19 cellular contexts compared by ENCODE assay signal in the genomic region with DNA sequence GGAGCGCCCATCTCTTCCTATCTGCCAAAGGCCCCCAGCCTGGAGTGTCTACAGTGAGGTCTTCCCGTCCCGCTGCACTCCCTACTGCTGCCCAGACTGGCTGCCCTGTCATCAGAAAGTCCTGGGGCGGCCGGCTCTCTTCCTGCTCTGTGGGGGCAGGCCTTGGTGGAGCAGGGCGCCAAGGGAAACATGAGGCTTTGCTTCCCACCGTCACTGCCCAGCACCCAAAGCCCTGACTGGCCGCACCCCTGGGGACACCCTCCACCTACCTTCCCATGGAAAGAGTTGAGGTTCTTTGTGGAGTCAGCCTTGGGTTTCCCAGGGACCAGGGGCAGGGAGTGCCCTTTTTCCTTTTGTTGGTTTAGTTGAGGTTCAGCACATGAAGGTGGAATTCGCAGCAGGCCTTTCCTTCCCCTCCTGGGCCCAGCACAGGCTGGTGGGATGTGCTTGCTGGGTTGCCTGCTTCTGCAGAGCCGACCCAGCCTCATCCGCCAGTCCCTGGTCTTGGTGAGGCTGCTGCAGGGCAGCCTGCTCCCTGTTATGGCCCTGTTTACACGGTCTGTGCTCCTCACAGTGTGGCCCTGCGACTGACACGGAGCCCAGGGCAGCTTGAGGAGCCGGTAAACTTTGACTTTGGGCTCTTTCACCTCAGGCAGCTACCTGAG. TPM values are rescaled to one million over a fixed set of nuclear protein-coding genes. Genes with fewer than 3 reads are reported as not detected.
DNase-seq lines count a peak whose midpoint lies in the region; ATAC-seq, FAIRE-seq and TF ChIP-seq lines count a peak whose summit lies in the region.
"Had no signal": no experiment of that assay in that cellular context is flagged by ENCODE, and none has a peak within 500 bp of the region (broad histone marks: within the 10 kb centered on the region; RNA-seq: fewer than 3 reads in every experiment).

No MANE protein-coding gene starts in this region.

- H4K20me1 ChIP-seq in IMR-90 (ENCODE audit: insufficient read depth, low read length) (no peaks in the 10 kb centered on the region), K562 (replicated peaks; ENCODE audit: control insufficient read depth, insufficient read depth, low read length) (no peaks in the 10 kb centered on the region), smooth muscle cell (ENCODE audit: low read depth) (no peaks in the 10 kb centered on the region)

- no peak overlapping the region for H4K5ac ChIP-seq in IMR-90 (ENCODE audit: low read depth, low read length)

- peaks cover 29% of the 10 kb centered on the region for H3K9me1 ChIP-seq in IMR-90 (ENCODE audit: insufficient read depth, low read length)
- H3K9me1 ChIP-seq in K562 (ENCODE audit: control insufficient read depth, insufficient read depth, low read length): no peaks in the 10 kb centered on the region

- H3K4me2 ChIP-seq in IMR-90 (ENCODE audit: low read depth, low read length) (no peak overlapping the region), K562 (ENCODE audit: insufficient read depth, low read length) (no peak overlapping the region), smooth muscle cell (peak overlapping the region; percentile 34)
- H3K4me2 ChIP-seq: A549 had no signal

- no peak for ATAC-seq in IMR-90 (ENCODE audit: low read depth)
- ATAC-seq in K562: peak; percentile 13; the same call in 2 of the 3 replicates
- ATAC-seq in HG02678 (IDR thresholded peaks at IDR 0.05; ENCODE audit: unreplicated experiment): no peak
- ATAC-seq: A549 had no signal

- intact Hi-C loops in IMR-90 (cut with micrococcal nuclease): no loop called here
- intact Hi-C loops in K562 (cut with micrococcal nuclease): no loop called here
- intact Hi-C loops in Caco-2 (cut with micrococcal nuclease; ENCODE audit: unreplicated experiment): loop anchor here (5.0 kb wide), 2 partner anchors 49 to 179 kb away; no protein-coding TSS in a partner anchor

- H3K27me3 ChIP-seq in IMR-90 (ENCODE audit: control insufficient read depth, insufficient read depth, low read length) (no peaks in the 10 kb centered on the region), K562 (ENCODE audit: control insufficient read depth in 2 of 2, insufficient read depth in 2 of 2, low read length in 2 of 2) (no peaks in the 10 kb centered on the region), smooth muscle cell (ENCODE audit: low read depth) (no peaks in the 10 kb centered on the region), Caco-2 (replicated peaks; ENCODE audit: control insufficient read depth, insufficient read depth, low read length) (no peaks in the 10 kb centered on the region)
- H3K27me3 ChIP-seq: BE2C had no signal

- H4K8ac ChIP-seq in IMR-90 (ENCODE audit: low read depth in 2 of 2, low read length in 2 of 2): peak overlapping the region; percentile 25 to 34; a peak in 2 of 4 replicates

- WGBS in IMR-90 (ENCODE audit: extremely low coverage in 2 of 2, insufficient read length in 1 of 2), 2 experiments: 94% methylated on average over 3 of the region's 15 CpGs; no CpG with 5 or more reads in 1 of the 2 experiments
- WGBS in K562 (ENCODE audit: insufficient coverage, low coverage, missing lambda C conversion rate): 53% methylated on average over 9 of the region's 15 CpGs
- WGBS in mesodermal cell (ENCODE audit: insufficient coverage in 2 of 2), 2 experiments: 91 to 93% methylated on average over 14 of the region's 15 CpGs
- 88% methylated on average over 15 of the region's 15 CpGs for WGBS in smooth muscle cell (ENCODE audit: low lambda C conversion rate)

- peak overlapping the region; percentile 67 for H3K14ac ChIP-seq in IMR-90 (replicated peaks; ENCODE audit: low read depth, low read length)

- H3K79me2 ChIP-seq in K562 (ENCODE audit: control insufficient read depth, insufficient read depth, low read length) (0 out of 3 replicates have a peak, but pooled peaks cover 3% of the 10 kb centered on the region), smooth muscle cell (ENCODE audit: low read depth) (no peaks in the 10 kb centered on the region)

- no peak overlapping the region for H3K27ac Mint-ChIP-seq in Caco-2 (ENCODE audit: unreplicated experiment)

- peak overlapping the region; percentile 81 for H3K4ac ChIP-seq in IMR-90 (ENCODE audit: low read depth, low read length)

- H3K4me1 Mint-ChIP-seq in Caco-2 (ENCODE audit: low read depth, unreplicated experiment): peaks cover 43% of the 10 kb centered on the region

- H3K18ac ChIP-seq in IMR-90 (ENCODE audit: low read depth, low read length): no peak overlapping the region

- peak overlapping the region; percentile 27; the same call in 2 of the 3 replicates for H2BK15ac ChIP-seq in IMR-90 (ENCODE audit: low read depth, low read length)

- H2BK5ac ChIP-seq in IMR-90 (ENCODE audit: low read depth, low read length, poor library complexity, severe bottlenecking): no peak overlapping the region

- H3K4me3 ChIP-seq in IMR-90 (ENCODE audit: insufficient read depth, low read depth, low read length) (no peak overlapping the region), K562 (no peak overlapping the region), mesodermal cell (ENCODE audit: extremely low read depth, insufficient read depth, low read length, poor library complexity, severe bottlenecking) (no peak overlapping the region), smooth muscle cell (no peak overlapping the region), Caco-2 (ENCODE audit: low read depth, low read length) (no peak overlapping the region)
- H3K4me3 ChIP-seq: A549 had no signal

- H3K4me1 ChIP-seq in IMR-90 (ENCODE audit: control insufficient read depth, insufficient read depth, low read length) (peaks cover 30% of the 10 kb centered on the region), K562 (replicated peaks in 1 of 2; ENCODE audit: control insufficient read depth in 2 of 2, insufficient read depth in 2 of 2, low read length in 2 of 2) (peaks cover 20 to 29% of the 10 kb centered on the region in 2 experiments), mesodermal cell (ENCODE audit: control insufficient read depth, insufficient read depth, low read length, poor library complexity, severe bottlenecking) (peaks cover 76% of the 10 kb centered on the region), smooth muscle cell (ENCODE audit: low read depth) (peaks cover 15% of the 10 kb centered on the region), Caco-2 (peaks cover 35% of the 10 kb centered on the region)

- H3K79me1 ChIP-seq in IMR-90 (ENCODE audit: low read depth in 1 of 2, low read length in 2 of 2): peaks cover 0 to 6% of the 10 kb centered on the region in 2 experiments; a peak in 1 of 4 replicates

- CTCF ChIA-PET in IMR-90 (lab: Yijun Ruan, JAX): no interaction called here
- CTCF ChIA-PET in K562 (lab: Yijun Ruan, JAX; ENCODE audit: low intra/inter-chr PET ratio): no interaction called here
- CTCF ChIA-PET in Caco-2 (lab: Charles Lee): no interaction called here

- H3K36me3 Mint-ChIP-seq in Caco-2 (ENCODE audit: insufficient read depth, unreplicated experiment): peaks cover 17% of the 10 kb centered on the region

- TF ChIP-seq POLR2A in IMR-90 (IDR thresholded peaks at IDR 0.05; ENCODE audit: low read depth, low read length) (no peak), K562 (conservative IDR thresholded peaks at IDR 0.05) (no peak)

- H3F3A ChIP-seq in smooth muscle cell (ENCODE audit: low read depth): peaks cover 20% of the 10 kb centered on the region

- DNase-seq in IMR-90 (no peak), K562 (ENCODE audit: extremely low read depth in 1 of 4, low spot score in 3 of 4) (no peak), smooth muscle cell (lab: John Stamatoyannopoulos, UW; ENCODE audit: unreplicated experiment) (no peak), Caco-2 (no peak), GM13976 (ENCODE audit: low spot score) (no peak), NCI-H1048 (lab: John Stamatoyannopoulos, UW) (no peak)
- DNase-seq: BE2C, EL, GF-D8, NCI-H1436, NCI-H187 treated with DMSO at 0.1 percent for 48 hours, NCI-H2107, NCI-H446 treated with DMSO at 0.1 percent for 48 hours, NCI-H69 had no signal

- peak overlapping the region; percentile 50 for H2AK9ac ChIP-seq in IMR-90 (replicated peaks; ENCODE audit: low read depth, low read length, poor library complexity)

- no peak for TF ChIP-seq RAD21 in IMR-90 (IDR thresholded peaks at IDR 0.05; ENCODE audit: low read length)
- no peak for TF ChIP-seq RAD21 in K562 (CRISPR knock-in tag; conservative IDR thresholded peaks at IDR 0.05 in 1 of 2, IDR thresholded peaks at IDR 0.05 in 1 of 2)

- no peaks in the 10 kb centered on the region for H3K9me3 Mint-ChIP-seq in Caco-2 (ENCODE audit: unreplicated experiment)

- POLR2A ChIA-PET in IMR-90 (lab: Charles Lee; ENCODE audit: unreplicated experiment) (no interaction called here), K562 (lab: Yijun Ruan, JAX) (interaction anchor here (0.7 to 1.0 kb wide), 3 partner anchors 16 to 695 kb away, joined by 3 read pairs; no protein-coding TSS in a partner anchor), Caco-2 (lab: Charles Lee) (no interaction called here)

- TF ChIP-seq CTCF in IMR-90 (conservative IDR thresholded peaks at IDR 0.05; ENCODE audit: low read depth, low read length): no peak
- TF ChIP-seq CTCF in K562 (IDR thresholded peaks at IDR 0.05 in 2 of 3, conservative IDR thresholded peaks at IDR 0.05 in 1 of 3; ENCODE audit: insufficient read depth in 2 of 3, low read depth in 1 of 3, low read length in 3 of 3): no peak
- TF ChIP-seq CTCF in smooth muscle cell (IDR thresholded peaks at IDR 0.05; ENCODE audit: borderline replicate concordance, insufficient read depth, poor library complexity, severe bottlenecking): no peak
- no peak for TF ChIP-seq CTCF in Caco-2 (IDR thresholded peaks at IDR 0.05; ENCODE audit: insufficient read depth in 1 of 2, low read depth in 1 of 2, low read length in 1 of 2, severe bottlenecking in 1 of 2, unreplicated experiment in 1 of 2)
- TF ChIP-seq CTCF in GM13976 (IDR thresholded peaks at IDR 0.05; ENCODE audit: borderline replicate concordance, control extremely low read depth, extremely low read depth, insufficient read depth, missing control alignments): no peak

- TF ChIP-seq EP300 in K562 (IDR thresholded peaks at IDR 0.05; ENCODE audit: low read length): no peak

- peak overlapping the region; percentile 68 for H2AK5ac ChIP-seq in IMR-90 (ENCODE audit: low read depth, low read length)

- in situ Hi-C loops in IMR-90 (cut with MboI; ENCODE audit: low sequenced_read_pairs): no loop called here
- in situ Hi-C loops in K562 (cut with MboI): no loop called here
- in situ Hi-C loops in GM13976 (cut with MboI; ENCODE audit: low sequenced_read_pairs, unreplicated experiment): no loop called here

- peak overlapping the region; percentile 92 for H2BK20ac ChIP-seq in IMR-90 (ENCODE audit: low read depth, low read length)

- dilution Hi-C loops in IMR-90 (cut with HindIII; ENCODE audit: low sequenced_read_pairs, unreplicated experiment): no loop called here

- H2AFZ ChIP-seq in IMR-90 (replicated peaks; ENCODE audit: low read length, poor library complexity) (peak overlapping the region; percentile 40), K562 (ENCODE audit: low read depth, low read length) (no peak overlapping the region), smooth muscle cell (ENCODE audit: low read depth) (no peak overlapping the region)

- H2BK120ac ChIP-seq in IMR-90 (ENCODE audit: low read depth, low read length): peak overlapping the region; percentile 95

- no peak overlapping the region for H3K56ac ChIP-seq in IMR-90 (ENCODE audit: extremely low read depth, insufficient read depth, low read length)

- no peak overlapping the region for H3K4me3 Mint-ChIP-seq in Caco-2 (ENCODE audit: unreplicated experiment)

- no peaks in the 10 kb centered on the region for H3K9me3 ChIP-seq in IMR-90 (ENCODE audit: control insufficient read depth, insufficient read depth, low read length)
- H3K9me3 ChIP-seq in K562 (replicated peaks; ENCODE audit: control insufficient read depth, insufficient read depth, low read depth, low read length): no peaks in the 10 kb centered on the region
- no peaks in the 10 kb centered on the region for H3K9me3 ChIP-seq in mesodermal cell (ENCODE audit: control insufficient read depth, low read length)
- H3K9me3 ChIP-seq in smooth muscle cell (replicated peaks; ENCODE audit: low read depth): no peaks in the 10 kb centered on the region
- no peaks in the 10 kb centered on the region for H3K9me3 ChIP-seq in Caco-2
- H3K9me3 ChIP-seq: A549, BE2C had no signal

- peak overlapping the region; percentile 49; the same call in 1 of the 2 replicates for H3K23ac ChIP-seq in IMR-90 (ENCODE audit: low read depth, low read length)

- H3K27ac ChIP-seq in IMR-90 (ENCODE audit: insufficient read depth, low read length) (no peak overlapping the region), K562 (ENCODE audit: extremely low read depth, low read depth, low read length) (no peak overlapping the region), mesodermal cell (ENCODE audit: low read depth, low read length, severe bottlenecking) (peak overlapping the region; percentile 64), smooth muscle cell (ENCODE audit: low read depth) (peak overlapping the region; percentile 65)
- H3K27ac ChIP-seq: A549 had no signal

- BruUV-seq in IMR-90 (replicated peaks; lab: Mats Ljungman, UMichigan) (no TSS peak), K562 (replicated peaks; lab: Mats Ljungman, UMichigan) (no TSS peak), Caco-2 (replicated peaks; lab: Mats Ljungman, UMichigan) (no TSS peak)

- H3K9ac ChIP-seq in IMR-90 (ENCODE audit: low read depth, low read length) (no peak overlapping the region), K562 (ENCODE audit: insufficient read depth in 1 of 2, low read depth in 2 of 2, low read length in 2 of 2) (peak overlapping the region in 1 of 2 experiments; percentile 45; a peak in 1 of 4 replicates), smooth muscle cell (ENCODE audit: low read depth) (no peak overlapping the region)

- peak overlapping the region; percentile 72 for H4K91ac ChIP-seq in IMR-90 (ENCODE audit: insufficient read depth, low read depth, low read length)

- H3K36me3 ChIP-seq in IMR-90 (ENCODE audit: control insufficient read depth, insufficient read depth, low read length): no peaks in the 10 kb centered on the region
- no peaks in the 10 kb centered on the region for H3K36me3 ChIP-seq in K562 (ENCODE audit: control insufficient read depth, insufficient read depth, low read length)
- H3K36me3 ChIP-seq in mesodermal cell (ENCODE audit: control insufficient read depth, insufficient read depth, low read length): no peaks in the 10 kb centered on the region
- no peaks in the 10 kb centered on the region for H3K36me3 ChIP-seq in smooth muscle cell (ENCODE audit: low read depth)
- H3K36me3 ChIP-seq in Caco-2 (ENCODE audit: control insufficient read depth, insufficient read depth, low read length): no peaks in the 10 kb centered on the region
- H3K36me3 ChIP-seq: BE2C had no signal

- FAIRE-seq in K562 (lab: Jason Lieb, UNC): no peak
- FAIRE-seq: A549, H54, HTR-8/SVneo had no signal

- H3K27me3 Mint-ChIP-seq in Caco-2 (ENCODE audit: insufficient read depth, unreplicated experiment): no peaks in the 10 kb centered on the region

RNA-seq across cellular contexts. Expression of a gene that starts 51.8 kb away (rescaled TPM):
- total RNA-seq in IMR-90 (2012; rRNA removed): 13.6 and 14.4 TPM in 2 replicates
- 49.4 and 61.7 TPM in 2 replicates for polyA plus RNA-seq in IMR-90 (2012; rRNA removed)
- 25.5 and 52.4 TPM in 2 replicates for polyA plus RNA-seq in IMR-90 (2012; cell fraction: cytosol; rRNA removed)
- polyA plus RNA-seq in IMR-90 (2012; cell fraction: nucleus; rRNA removed; ENCODE audit: low replicate concordance): 88.7 and 218 TPM in 2 replicates
- 126 and 340 TPM in 2 replicates for total RNA-seq in K562 (2011; cell fraction: chromatin; rRNA removed; ENCODE audit: low replicate concordance)
- total RNA-seq in K562 (2011; cell fraction: nucleolus; rRNA removed): 201 and 257 TPM in 2 replicates
- 135 and 137 TPM in 2 replicates for total RNA-seq in K562 (2011; cell fraction: nucleoplasm; rRNA removed)
- total RNA-seq in K562 (2014; rRNA removed): 25.7 and 29.7 TPM in 2 replicates
- 11.4 and 14.0 TPM in 2 replicates for total RNA-seq in K562 (2014; rRNA removed; fragmentation: Illumina TruSeq; extraction: Trizol)
- total RNA-seq in K562 (2015; rRNA removed; fragmentation: Illumina TruSeq; extraction: Trizol): 14.4 and 15.6 TPM in 2 replicates
- 49.3 and 59.9 TPM in 2 replicates for total RNA-seq in K562 (2021)
- polyA plus RNA-seq in K562 (2011; rRNA removed): 39.2 and 54.7 TPM in 2 replicates
- 30.3 and 79.8 TPM in 2 replicates for polyA plus RNA-seq in K562 (2011; cell fraction: cytosol; rRNA removed)
- polyA plus RNA-seq in K562 (2011; cell fraction: nucleus; rRNA removed): 230 and 364 TPM in 2 replicates
- 30.0 and 54.1 TPM in 2 replicates for polyA plus RNA-seq in K562 (2012)
- polyA plus RNA-seq in K562 (2014; fragmentation: Illumina TruSeq; extraction: Trizol): 16.8 and 30.4 TPM in 2 replicates
- under 1 TPM; 0.23 to 0.35 TPM for polyA plus RNA-seq in K562 (2014; fragmentation: Nextera tagmentation; extraction: Ambion mirVana)
- 32.3 and 37.7 TPM in 2 replicates for polyA plus RNA-seq in K562 (2014; rRNA removed)
- 37.0 and 87.9 TPM in 2 replicates for polyA minus RNA-seq in K562 (2011; rRNA and poly(A)+ RNA removed)
- 46.9 and 52.1 TPM in 2 replicates for polyA minus RNA-seq in K562 (2011; cell fraction: cytosol; rRNA and poly(A)+ RNA removed)
- 79.0 and 94.2 TPM in 2 replicates for polyA minus RNA-seq in K562 (2011; cell fraction: nucleus; rRNA and poly(A)+ RNA removed)
- 48.4 TPM for polyA plus RNA-seq in mesodermal cell (2013, experiment 1 of 2)
- polyA plus RNA-seq in mesodermal cell (2013, experiment 2 of 2): 42.3 TPM
- 50.8 and 57.1 TPM in 2 replicates for total RNA-seq in smooth muscle cell
- polyA plus RNA-seq in smooth muscle cell: 37.9 and 40.7 TPM in 2 replicates
- 92.4 and 95.1 TPM in 2 replicates for total RNA-seq in Caco-2 (2022)

Comparison
In these comparisons a context has a peak if more than half of its experiments do, and no peak if none do; other contexts are left out.
1. H3K27ac ChIP-seq: peak in mesodermal cell (single experiment) and smooth muscle cell (single experiment); none in IMR-90 (single experiment) and K562 (single experiment).